ENCODE assay signal across 1 cellular context in genomic region chr22:42856865-42857704, GRCh38.
TF ChIP-seq lines count a peak whose summit lies in the region.

Gene ARFGAP3, minus strand, starts transcription at chr22:42857273. Its CDS starts 91 bp downstream, at chr22:42857182.

TF ChIP-seq in HepG2, 621 proteins besides CTCF, POLR2A, EP300 and RAD21 (continued from another document and continues in another):
- TF ChIP-seq ATRX (CRISPR knock-in tag; IDR thresholded peaks at IDR 0.05; ENCODE audit: borderline replicate concordance) (no peak), ZFP36 (IDR thresholded peaks at IDR 0.05; ENCODE audit: borderline replicate concordance, low read depth, low read length, partially characterized antibody) (no peak), NCOA2 (CRISPR knock-in tag; IDR thresholded peaks at IDR 0.05) (no peak), NBN (conservative IDR thresholded peaks at IDR 0.05) (no peak), ZNF691 (CRISPR knock-in tag; IDR thresholded peaks at IDR 0.05; ENCODE audit: borderline replicate concordance, low read depth) (peak; percentile 58; the same call in 1 of the 2 replicates), RBFOX2 (IDR thresholded peaks at IDR 0.05; ENCODE audit: low read depth, low read length) (peak; percentile 92), ZNF318 (CRISPR knock-in tag; IDR thresholded peaks at IDR 0.05) (peak; percentile 62; the same call in 1 of the 2 replicates), TFDP1 (CRISPR knock-in tag; IDR thresholded peaks at IDR 0.05; ENCODE audit: borderline replicate concordance) (peak; percentile 100), SOX5 (CRISPR knock-in tag; IDR thresholded peaks at IDR 0.05; ENCODE audit: borderline replicate concordance) (no peak), ZKSCAN5 (CRISPR knock-in tag; IDR thresholded peaks at IDR 0.05) (no peak), BCL6 (CRISPR knock-in tag; IDR thresholded peaks at IDR 0.05) (no peak), KLF6 (CRISPR knock-in tag; IDR thresholded peaks at IDR 0.05) (0 out of 2 replicates have a peak, but pooled peaks have one; percentile 64), TBP (CRISPR knock-in tag; IDR thresholded peaks at IDR 0.05) (no peak), NAIF1 (CRISPR knock-in tag; IDR thresholded peaks at IDR 0.05; ENCODE audit: borderline replicate concordance) (no peak), DPF2 (CRISPR knock-in tag; IDR thresholded peaks at IDR 0.05; ENCODE audit: borderline replicate concordance, low read depth) (no peak), CC2D1A (CRISPR knock-in tag; IDR thresholded peaks at IDR 0.05) (no peak), IRX3 (CRISPR knock-in tag; IDR thresholded peaks at IDR 0.05; ENCODE audit: borderline replicate concordance, low read depth) (peak; percentile 87), ZNF253 (CRISPR knock-in tag; IDR thresholded peaks at IDR 0.05; ENCODE audit: borderline replicate concordance) (peak; percentile 88; the same call in 1 of the 2 replicates), ZNF234 (CRISPR knock-in tag; conservative IDR thresholded peaks at IDR 0.05) (peak; percentile 90; the same call in 1 of the 2 replicates), HMG20A (CRISPR knock-in tag; IDR thresholded peaks at IDR 0.05; ENCODE audit: borderline replicate concordance) (no peak), SAP130 (CRISPR knock-in tag; IDR thresholded peaks at IDR 0.05; ENCODE audit: low read depth) (peak; percentile 84), ZSCAN25 (CRISPR knock-in tag; IDR thresholded peaks at IDR 0.05) (peak; percentile 72), THAP11 (CRISPR knock-in tag; IDR thresholded peaks at IDR 0.05) (peak; percentile 63; the same call in 1 of the 2 replicates), WIZ (CRISPR knock-in tag; IDR thresholded peaks at IDR 0.05) (0 out of 2 replicates have a peak, but pooled peaks have one; percentile 48), PREB (CRISPR knock-in tag; IDR thresholded peaks at IDR 0.05) (0 out of 2 replicates have a peak, but pooled peaks have one; percentile 72), NONO (IDR thresholded peaks at IDR 0.05) (no peak), NONO (CRISPR knock-in tag; conservative IDR thresholded peaks at IDR 0.05) (peak; percentile 80), ZNF543 (CRISPR knock-in tag; IDR thresholded peaks at IDR 0.05) (peak; percentile 87), RFXANK (CRISPR knock-in tag; IDR thresholded peaks at IDR 0.05) (no peak), MLX (CRISPR knock-in tag; IDR thresholded peaks at IDR 0.05) (no peak), POGZ (CRISPR knock-in tag; IDR thresholded peaks at IDR 0.05) (peak; percentile 38; the same call in 1 of the 2 replicates), ZNF431 (CRISPR knock-in tag; IDR thresholded peaks at IDR 0.05; ENCODE audit: borderline replicate concordance, low read depth) (peak; percentile 96), ZNF619 (CRISPR knock-in tag; IDR thresholded peaks at IDR 0.05) (no peak), ZMYM4 (CRISPR knock-in tag; IDR thresholded peaks at IDR 0.05) (peak; percentile 76), SATB2 (CRISPR knock-in tag; IDR thresholded peaks at IDR 0.05) (peak; percentile 95), YEATS4 (CRISPR knock-in tag; IDR thresholded peaks at IDR 0.05; ENCODE audit: borderline replicate concordance) (peak; percentile 49), TSC22D2 (CRISPR knock-in tag; IDR thresholded peaks at IDR 0.05; ENCODE audit: borderline replicate concordance) (peak; percentile 88; the same call in 1 of the 2 replicates), ZNF263 (CRISPR knock-in tag; IDR thresholded peaks at IDR 0.05) (peak; percentile 71)
- TF ChIP-seq, protein P1, sequence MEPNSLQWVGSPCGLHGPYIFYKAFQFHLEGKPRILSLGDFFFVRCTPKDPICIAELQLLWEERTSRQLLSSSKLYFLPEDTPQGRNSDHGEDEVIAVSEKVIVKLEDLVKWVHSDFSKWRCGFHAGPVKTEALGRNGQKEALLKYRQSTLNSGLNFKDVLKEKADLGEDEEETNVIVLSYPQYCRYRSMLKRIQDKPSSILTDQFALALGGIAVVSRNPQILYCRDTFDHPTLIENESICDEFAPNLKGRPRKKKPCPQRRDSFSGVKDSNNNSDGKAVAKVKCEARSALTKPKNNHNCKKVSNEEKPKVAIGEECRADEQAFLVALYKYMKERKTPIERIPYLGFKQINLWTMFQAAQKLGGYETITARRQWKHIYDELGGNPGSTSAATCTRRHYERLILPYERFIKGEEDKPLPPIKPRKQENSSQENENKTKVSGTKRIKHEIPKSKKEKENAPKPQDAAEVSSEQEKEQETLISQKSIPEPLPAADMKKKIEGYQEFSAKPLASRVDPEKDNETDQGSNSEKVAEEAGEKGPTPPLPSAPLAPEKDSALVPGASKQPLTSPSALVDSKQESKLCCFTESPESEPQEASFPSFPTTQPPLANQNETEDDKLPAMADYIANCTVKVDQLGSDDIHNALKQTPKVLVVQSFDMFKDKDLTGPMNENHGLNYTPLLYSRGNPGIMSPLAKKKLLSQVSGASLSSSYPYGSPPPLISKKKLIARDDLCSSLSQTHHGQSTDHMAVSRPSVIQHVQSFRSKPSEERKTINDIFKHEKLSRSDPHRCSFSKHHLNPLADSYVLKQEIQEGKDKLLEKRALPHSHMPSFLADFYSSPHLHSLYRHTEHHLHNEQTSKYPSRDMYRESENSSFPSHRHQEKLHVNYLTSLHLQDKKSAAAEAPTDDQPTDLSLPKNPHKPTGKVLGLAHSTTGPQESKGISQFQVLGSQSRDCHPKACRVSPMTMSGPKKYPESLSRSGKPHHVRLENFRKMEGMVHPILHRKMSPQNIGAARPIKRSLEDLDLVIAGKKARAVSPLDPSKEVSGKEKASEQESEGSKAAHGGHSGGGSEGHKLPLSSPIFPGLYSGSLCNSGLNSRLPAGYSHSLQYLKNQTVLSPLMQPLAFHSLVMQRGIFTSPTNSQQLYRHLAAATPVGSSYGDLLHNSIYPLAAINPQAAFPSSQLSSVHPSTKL (CRISPR knock-in tag; IDR thresholded peaks at IDR 0.05): 0 out of 2 replicates have a peak, but pooled peaks have one; percentile 6
- TF ChIP-seq, protein P2, sequence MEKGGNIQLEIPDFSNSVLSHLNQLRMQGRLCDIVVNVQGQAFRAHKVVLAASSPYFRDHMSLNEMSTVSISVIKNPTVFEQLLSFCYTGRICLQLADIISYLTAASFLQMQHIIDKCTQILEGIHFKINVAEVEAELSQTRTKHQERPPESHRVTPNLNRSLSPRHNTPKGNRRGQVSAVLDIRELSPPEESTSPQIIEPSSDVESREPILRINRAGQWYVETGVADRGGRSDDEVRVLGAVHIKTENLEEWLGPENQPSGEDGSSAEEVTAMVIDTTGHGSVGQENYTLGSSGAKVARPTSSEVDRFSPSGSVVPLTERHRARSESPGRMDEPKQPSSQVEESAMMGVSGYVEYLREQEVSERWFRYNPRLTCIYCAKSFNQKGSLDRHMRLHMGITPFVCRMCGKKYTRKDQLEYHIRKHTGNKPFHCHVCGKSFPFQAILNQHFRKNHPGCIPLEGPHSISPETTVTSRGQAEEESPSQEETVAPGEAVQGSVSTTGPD (CRISPR knock-in tag; IDR thresholded peaks at IDR 0.05): no peak
- TF ChIP-seq, protein P3, sequence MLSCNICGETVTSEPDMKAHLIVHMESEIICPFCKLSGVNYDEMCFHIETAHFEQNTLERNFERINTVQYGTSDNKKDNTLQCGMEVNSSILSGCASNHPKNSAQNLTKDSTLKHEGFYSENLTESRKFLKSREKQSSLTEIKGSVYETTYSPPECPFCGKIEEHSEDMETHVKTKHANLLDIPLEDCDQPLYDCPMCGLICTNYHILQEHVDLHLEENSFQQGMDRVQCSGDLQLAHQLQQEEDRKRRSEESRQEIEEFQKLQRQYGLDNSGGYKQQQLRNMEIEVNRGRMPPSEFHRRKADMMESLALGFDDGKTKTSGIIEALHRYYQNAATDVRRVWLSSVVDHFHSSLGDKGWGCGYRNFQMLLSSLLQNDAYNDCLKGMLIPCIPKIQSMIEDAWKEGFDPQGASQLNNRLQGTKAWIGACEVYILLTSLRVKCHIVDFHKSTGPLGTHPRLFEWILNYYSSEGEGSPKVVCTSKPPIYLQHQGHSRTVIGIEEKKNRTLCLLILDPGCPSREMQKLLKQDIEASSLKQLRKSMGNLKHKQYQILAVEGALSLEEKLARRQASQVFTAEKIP (CRISPR knock-in tag; IDR thresholded peaks at IDR 0.05; ENCODE audit: borderline replicate concordance): no peak
- TF ChIP-seq, protein P4, sequence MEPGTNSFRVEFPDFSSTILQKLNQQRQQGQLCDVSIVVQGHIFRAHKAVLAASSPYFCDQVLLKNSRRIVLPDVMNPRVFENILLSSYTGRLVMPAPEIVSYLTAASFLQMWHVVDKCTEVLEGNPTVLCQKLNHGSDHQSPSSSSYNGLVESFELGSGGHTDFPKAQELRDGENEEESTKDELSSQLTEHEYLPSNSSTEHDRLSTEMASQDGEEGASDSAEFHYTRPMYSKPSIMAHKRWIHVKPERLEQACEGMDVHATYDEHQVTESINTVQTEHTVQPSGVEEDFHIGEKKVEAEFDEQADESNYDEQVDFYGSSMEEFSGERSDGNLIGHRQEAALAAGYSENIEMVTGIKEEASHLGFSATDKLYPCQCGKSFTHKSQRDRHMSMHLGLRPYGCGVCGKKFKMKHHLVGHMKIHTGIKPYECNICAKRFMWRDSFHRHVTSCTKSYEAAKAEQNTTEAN (CRISPR knock-in tag; conservative IDR thresholded peaks at IDR 0.05): peak; percentile 86; the same call in 1 of the 2 replicates
